In the genomic region with DNA sequence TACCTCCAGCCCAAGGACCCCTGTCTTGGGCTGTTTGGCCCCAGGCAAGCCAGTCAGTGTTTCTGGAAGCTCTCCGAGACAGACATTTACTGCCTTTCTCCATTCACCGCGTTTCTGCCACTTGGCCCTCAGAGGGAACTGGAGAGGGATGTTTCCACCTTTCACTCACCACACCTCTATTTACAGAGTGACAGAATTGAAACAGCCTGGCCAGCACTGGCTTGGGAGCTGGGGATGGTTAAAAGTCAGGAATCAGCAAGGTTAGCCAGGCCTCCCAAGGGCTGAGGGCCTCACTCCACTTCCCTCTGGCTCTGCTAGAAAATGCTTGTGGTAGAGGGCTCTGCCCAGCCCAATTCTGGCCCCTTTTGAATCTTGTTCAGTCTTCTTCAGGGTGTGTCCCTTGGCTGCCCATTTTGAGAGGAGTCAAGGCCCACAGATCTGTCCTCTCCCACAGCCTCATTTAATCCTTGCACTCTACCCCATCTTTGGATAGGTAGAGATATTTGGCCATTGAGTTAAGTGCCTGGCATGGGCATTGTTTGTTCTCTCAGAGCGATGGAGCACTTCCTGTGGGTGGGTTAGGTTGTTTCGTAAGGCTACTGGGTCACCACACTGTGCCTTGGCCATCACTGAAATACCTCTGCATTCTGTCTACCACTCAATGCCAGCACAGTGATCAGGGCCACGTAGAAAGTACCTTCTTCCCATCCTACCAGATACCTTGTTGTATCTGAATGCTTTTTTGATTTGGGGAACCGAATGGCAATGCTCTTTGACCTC, we compare ENCODE assay signal across 15 cellular contexts.
A peak's percentile ranks its signal among the peaks of the same experiment; 100 is the strongest.
DNase-seq lines count a peak whose midpoint lies in the region; ATAC-seq, FAIRE-seq and TF ChIP-seq lines count a peak whose summit lies in the region.
"Had no signal": no experiment of that assay in that cellular context is flagged by ENCODE, and none has a peak within 500 bp of the region (broad histone marks: within the 10 kb centered on the region; RNA-seq: fewer than 3 reads in every experiment).

No MANE protein-coding gene starts in this region.

- peaks cover 14% of the 10 kb centered on the region for H3K36me3 ChIP-seq in ACC112 (ENCODE audit: insufficient read depth, low read length)
- no peaks in the 10 kb centered on the region for H3K36me3 ChIP-seq in CD8-positive, alpha-beta T cell (ENCODE audit: insufficient read depth, low read length)
- peaks cover 79% of the 10 kb centered on the region for H3K36me3 ChIP-seq in astrocyte (ENCODE audit: insufficient read depth, low read length)
- H3K36me3 ChIP-seq in mucosa of stomach (ENCODE audit: control insufficient read depth, insufficient read depth, low read length): peaks cover 23% of the 10 kb centered on the region

- H3K27me3 Mint-ChIP-seq in CD8-positive, alpha-beta T cell (ENCODE audit: low read depth): no peaks in the 10 kb centered on the region
- H3K27me3 Mint-ChIP-seq in astrocyte (ENCODE audit: low read depth, unreplicated experiment): no peaks in the 10 kb centered on the region
- H3K27me3 Mint-ChIP-seq: activated naive CD8-positive, alpha-beta T cell; CD4-positive, CD25-positive, alpha-beta regulatory T cell had no signal

- no peaks in the 10 kb centered on the region for H3K27me3 ChIP-seq in ACC112 (ENCODE audit: insufficient read depth, low read length)
- no peaks in the 10 kb centered on the region for H3K27me3 ChIP-seq in CD8-positive, alpha-beta T cell (ENCODE audit: insufficient read depth, low read length)
- H3K27me3 ChIP-seq in astrocyte (ENCODE audit: insufficient read depth, low read length): no peaks in the 10 kb centered on the region
- no peaks in the 10 kb centered on the region for H3K27me3 ChIP-seq in mucosa of stomach (ENCODE audit: control insufficient read depth, insufficient read depth, low read length)
- H3K27me3 ChIP-seq: SJSA1, suprapubic skin had no signal

- no peaks in the 10 kb centered on the region for H4K20me1 ChIP-seq in astrocyte (ENCODE audit: insufficient read depth, low read length)

- no peaks in the 10 kb centered on the region for H3K9me3 Mint-ChIP-seq in CD8-positive, alpha-beta T cell
- no peaks in the 10 kb centered on the region for H3K9me3 Mint-ChIP-seq in astrocyte (ENCODE audit: unreplicated experiment)
- H3K9me3 Mint-ChIP-seq: CD4-positive, CD25-positive, alpha-beta regulatory T cell had no signal

- TF ChIP-seq CTCF in CD8-positive, alpha-beta T cell (IDR thresholded peaks at IDR 0.05): no peak
- TF ChIP-seq CTCF in astrocyte (IDR thresholded peaks at IDR 0.05; ENCODE audit: insufficient read depth, low read depth, low read length): no peak

- H3K27ac ChIP-seq in ACC112 (ENCODE audit: low read depth, low read length) (peak overlapping the region; percentile 22; the same call in 1 of the 2 replicates), astrocyte (ENCODE audit: low read depth, low read length) (peak overlapping the region; percentile 9)
- H3K27ac ChIP-seq in CD8-positive, alpha-beta T cell (ENCODE audit: low read depth, low read length): no peak overlapping the region
- H3K27ac ChIP-seq: SJSA1, suprapubic skin had no signal

- CTCF ChIA-PET in CD8-positive, alpha-beta T cell (lab: Charles Lee): no interaction called here

- peak overlapping the region; percentile 18 for H3K27ac Mint-ChIP-seq in CD8-positive, alpha-beta T cell
- H3K27ac Mint-ChIP-seq in astrocyte (ENCODE audit: unreplicated experiment): peak overlapping the region; percentile 12
- H3K27ac Mint-ChIP-seq: activated naive CD8-positive, alpha-beta T cell had no signal

- no peak overlapping the region for H3K4me2 ChIP-seq in astrocyte (ENCODE audit: low read length)

- no peak overlapping the region for H3K9ac ChIP-seq in astrocyte (ENCODE audit: low read length)
- H3K9ac ChIP-seq in mucosa of stomach (ENCODE audit: low read length): peak overlapping the region; percentile 45

- intact Hi-C loops in CD8-positive, alpha-beta T cell (cut with DNase I, micrococcal nuclease): no loop called here

- peaks cover 13% of the 10 kb centered on the region for H3K4me1 Mint-ChIP-seq in CD8-positive, alpha-beta T cell (ENCODE audit: low read depth)
- H3K4me1 Mint-ChIP-seq in astrocyte (ENCODE audit: low read depth, unreplicated experiment): peaks cover 29% of the 10 kb centered on the region

- H3K4me3 ChIP-seq in ACC112 (ENCODE audit: low read depth, low read length) (no peak overlapping the region), astrocyte (ENCODE audit: insufficient read depth, low read depth, low read length) (no peak overlapping the region), mucosa of stomach (ENCODE audit: low read length) (no peak overlapping the region)
- H3K4me3 ChIP-seq in CD8-positive, alpha-beta T cell (ENCODE audit: low read depth, low read length): no peak overlapping the region
- H3K4me3 ChIP-seq: SJSA1, suprapubic skin had no signal

- H3K36me3 Mint-ChIP-seq in CD8-positive, alpha-beta T cell: peaks cover 39% of the 10 kb centered on the region
- peaks cover 57% of the 10 kb centered on the region for H3K36me3 Mint-ChIP-seq in astrocyte (ENCODE audit: low read depth, unreplicated experiment)

- DNase-seq in CD8-positive, alpha-beta T cell: no peak
- DNase-seq in astrocyte (ENCODE audit: low read depth) (no peak), dedifferentiated amniotic fluid mesenchymal stem cell (ENCODE audit: extremely low spot score) (no peak)
- DNase-seq: CD4-positive, CD25-positive, alpha-beta regulatory T cell had no signal

- H3K79me2 ChIP-seq in ACC112 (ENCODE audit: control insufficient read depth, insufficient read depth, low read length, unreplicated experiment) (no peaks in the 10 kb centered on the region), astrocyte (ENCODE audit: insufficient read depth, low read length) (peaks cover 12% of the 10 kb centered on the region)

- H2AFZ ChIP-seq in ACC112 (ENCODE audit: low read length, unreplicated experiment) (no peak overlapping the region), astrocyte (ENCODE audit: low read depth, low read length) (no peak overlapping the region)

- H3K4me1 ChIP-seq in ACC112 (ENCODE audit: control insufficient read depth, insufficient read depth, low read length, unreplicated experiment) (peaks cover 37% of the 10 kb centered on the region), astrocyte (ENCODE audit: insufficient read depth, low read length) (peaks cover 32% of the 10 kb centered on the region), mucosa of stomach (ENCODE audit: control insufficient read depth, insufficient read depth, low read length) (peaks cover 30% of the 10 kb centered on the region)
- H3K4me1 ChIP-seq in CD8-positive, alpha-beta T cell (ENCODE audit: insufficient read depth, low read length): peaks cover 9% of the 10 kb centered on the region

- ATAC-seq in CD8-positive, alpha-beta T cell: no peak
- ATAC-seq in HG03469 (IDR thresholded peaks at IDR 0.05; ENCODE audit: unreplicated experiment) (no peak), GM21447 (IDR thresholded peaks at IDR 0.05; ENCODE audit: unreplicated experiment) (no peak), GM19328 (IDR thresholded peaks at IDR 0.05; ENCODE audit: unreplicated experiment) (no peak)

- H3K9me3 ChIP-seq in CD8-positive, alpha-beta T cell (ENCODE audit: low read length): no peaks in the 10 kb centered on the region
- H3K9me3 ChIP-seq in astrocyte (ENCODE audit: insufficient read depth, low read depth, low read length) (no peaks in the 10 kb centered on the region), mucosa of stomach (ENCODE audit: control insufficient read depth, low read length) (no peaks in the 10 kb centered on the region)
- H3K9me3 ChIP-seq: SJSA1, suprapubic skin had no signal

- no peak overlapping the region for H3K4me3 Mint-ChIP-seq in CD8-positive, alpha-beta T cell
- H3K4me3 Mint-ChIP-seq in astrocyte (ENCODE audit: unreplicated experiment): no peak overlapping the region
- H3K4me3 Mint-ChIP-seq: activated naive CD8-positive, alpha-beta T cell; CD4-positive, CD25-positive, alpha-beta regulatory T cell had no signal

- no peak for FAIRE-seq in astrocyte (lab: Jason Lieb, UNC)
- FAIRE-seq: endothelial cell of umbilical vein, G401.6, keratinocyte had no signal

- POLR2A ChIA-PET in CD8-positive, alpha-beta T cell (lab: Charles Lee): interaction anchor here (0.5 to 1.0 kb wide), 2 partner anchors 9 to 12 kb away, joined by 3 read pairs; no protein-coding TSS in a partner anchor
